11 cellular contexts compared by ENCODE assay signal in genomic region chr16:11666108-11667055, GRCh38. TPM values are rescaled to one million over a fixed set of nuclear protein-coding genes. Genes with fewer than 3 reads are reported as not detected.
DNase-seq lines count a peak whose midpoint lies in the region; ATAC-seq, FAIRE-seq and TF ChIP-seq lines count a peak whose summit lies in the region.
"Had no signal": no experiment of that assay in that cellular context is flagged by ENCODE, and none has a peak within 500 bp of the region (broad histone marks: within the 10 kb centered on the region; RNA-seq: fewer than 3 reads in every experiment).

No MANE protein-coding gene starts in this region.

- H3K36me3 Mint-ChIP-seq in T-helper 17 cell (ENCODE audit: low read depth) = no peaks in the 10 kb centered on the region

- H3K27ac ChIP-seq in HepG2 (ENCODE audit: extremely low read length, insufficient read depth, low read length) (no peak overlapping the region), right lobe of liver (no peak overlapping the region), kidney (ENCODE audit: low read depth in 2 of 2, low read length in 2 of 2) (no peak overlapping the region), tibial artery (no peak overlapping the region), substantia nigra (ENCODE audit: low read depth, low read length, poor library complexity, severe bottlenecking) (no peak overlapping the region)
- H3K27ac ChIP-seq: GM23248 had no signal

- no TSS peak for BruUV-seq in HepG2 (replicated peaks; lab: Mats Ljungman, UMichigan)

- intact Hi-C loops in HepG2 (cut with micrococcal nuclease; ENCODE audit: unreplicated experiment) = no loop called here
- intact Hi-C loops in right lobe of liver (cut with DNase I) = no loop called here
- intact Hi-C loops in kidney (cut with DNase I) = no loop called here
- intact Hi-C loops in tibial artery (cut with DNase I; ENCODE audit: low total_unique reads) = no loop called here

- peaks cover 42% of the 10 kb centered on the region for H3K4me1 Mint-ChIP-seq in T-helper 17 cell

- TF ChIP-seq EP300 in HepG2 (IDR thresholded peaks at IDR 0.05; ENCODE audit: low read depth in 2 of 2, low read length in 2 of 2) = no peak
- TF ChIP-seq EP300 in HepG2 (CRISPR knock-in tag; IDR thresholded peaks at IDR 0.05; ENCODE audit: borderline replicate concordance) = no peak

- H3K4me3 ChIP-seq in HepG2 (replicated peaks in 1 of 3; ENCODE audit: insufficient read depth in 1 of 3, low read depth in 2 of 3, low read length in 3 of 3) (no peak overlapping the region), right lobe of liver (no peak overlapping the region), kidney (ENCODE audit: low read length in 2 of 2) (no peak overlapping the region), tibial artery (no peak overlapping the region)
- H3K4me3 ChIP-seq: GM23248 had no signal

- no peak for TF ChIP-seq RAD21 in HepG2 (CRISPR knock-in tag; IDR thresholded peaks at IDR 0.05)

- peaks cover 0 to 26% of the 10 kb centered on the region in 2 experiments; a peak in 3 of 5 replicates for H3K27me3 ChIP-seq in HepG2 (ENCODE audit: control insufficient read depth in 1 of 2, insufficient read depth in 2 of 2, low read length in 2 of 2)
- no peaks in the 10 kb centered on the region for H3K27me3 ChIP-seq in right lobe of liver
- H3K27me3 ChIP-seq in tibial artery = no peaks in the 10 kb centered on the region

- H4K20me1 ChIP-seq in HepG2 (ENCODE audit: insufficient read depth, low read length) = no peaks in the 10 kb centered on the region

- H2AFZ ChIP-seq in HepG2 (ENCODE audit: low read length) = no peak overlapping the region
- H2AFZ ChIP-seq: GM23248 had no signal

- H3K36me3 ChIP-seq in HepG2 (replicated peaks in 1 of 2; ENCODE audit: control insufficient read depth in 1 of 2, insufficient read depth in 2 of 2, low read length in 2 of 2) = no peaks in the 10 kb centered on the region
- H3K36me3 ChIP-seq in right lobe of liver = no peaks in the 10 kb centered on the region
- H3K36me3 ChIP-seq in kidney (ENCODE audit: control insufficient read depth in 1 of 2, insufficient read depth in 2 of 2, low read length in 2 of 2) = no peaks in the 10 kb centered on the region
- H3K36me3 ChIP-seq in tibial artery = no peaks in the 10 kb centered on the region

- ATAC-seq in HepG2 = no peak
- ATAC-seq in right lobe of liver = no peak
- no peak for ATAC-seq in T-helper 17 cell
- no peak for ATAC-seq in HG03280 (IDR thresholded peaks at IDR 0.05; ENCODE audit: unreplicated experiment)

- 0 out of 2 replicates have a peak overlapping the region, but pooled peaks have one; percentile 10 for H3K4me2 ChIP-seq in HepG2 (ENCODE audit: low read depth, low read length)

- in situ Hi-C loops in HepG2 (cut with HindIII; ENCODE audit: extremely low pct_ligation_motif_present, low pct_unique_long_range_greater_than_20kb) = no loop called here

- no peak for TF ChIP-seq POLR2A in HepG2 (IDR thresholded peaks at IDR 0.05; ENCODE audit: insufficient read depth in 1 of 2, low read depth in 2 of 2, low read length in 2 of 2)
- no peak for TF ChIP-seq POLR2A in right lobe of liver (IDR thresholded peaks at IDR 0.05)

- no peaks in the 10 kb centered on the region for H3K9me3 ChIP-seq in HepG2 (ENCODE audit: low read length)
- H3K9me3 ChIP-seq in right lobe of liver = no peaks in the 10 kb centered on the region
- no peaks in the 10 kb centered on the region for H3K9me3 ChIP-seq in T-helper 17 cell (ENCODE audit: control insufficient read depth, low read length, poor library complexity, severe bottlenecking)
- H3K9me3 ChIP-seq in kidney (ENCODE audit: control insufficient read depth in 1 of 2, low read length in 2 of 2) = no peaks in the 10 kb centered on the region
- H3K9me3 ChIP-seq in tibial artery = no peaks in the 10 kb centered on the region

- CTCF ChIA-PET in HepG2 (lab: Yijun Ruan, JAX; ENCODE audit: low intra/inter-chr PET ratio, low total read pairs) = no interaction called here

- peaks cover 58% of the 10 kb centered on the region for H3K4me1 ChIP-seq in HepG2 (ENCODE audit: insufficient read depth, low read length)
- H3K4me1 ChIP-seq in right lobe of liver = peaks cover 0 to 3% (median 0%) of the 10 kb centered on the region in 4 donors
- peaks cover 0 to 11% of the 10 kb centered on the region in 2 donors for H3K4me1 ChIP-seq in kidney (ENCODE audit: control insufficient read depth in 1 of 2, insufficient read depth in 1 of 2, low read depth in 1 of 2, low read length in 2 of 2)
- H3K4me1 ChIP-seq in tibial artery = peaks cover 0 to 29% (median 26%) of the 10 kb centered on the region in 4 donors

- no peaks in the 10 kb centered on the region for H3K27me3 Mint-ChIP-seq in T-helper 17 cell

- peak overlapping the region; percentile 92 for H3K27ac Mint-ChIP-seq in T-helper 17 cell

- WGBS in HepG2 (ENCODE audit: low lambda C conversion rate) = 43% methylated on average over 14 of the region's 14 CpGs
- 75% methylated on average over 8 of the region's 14 CpGs for WGBS in right lobe of liver (ENCODE audit: insufficient coverage, low coverage, low lambda C conversion rate, missing lambda C conversion rate)

- H3K4me3 Mint-ChIP-seq in T-helper 17 cell = peak overlapping the region; percentile 81

- TF ChIP-seq CTCF in HepG2 (CRISPR knock-in tag; IDR thresholded peaks at IDR 0.05) (no peak), right lobe of liver (IDR thresholded peaks at IDR 0.05) (no peak), kidney (IDR thresholded peaks at IDR 0.05; ENCODE audit: borderline replicate concordance, extremely low read depth, insufficient read depth) (no peak), tibial artery (IDR thresholded peaks at IDR 0.05) (no peak)

- POLR2A ChIA-PET in HepG2 (lab: Yijun Ruan, JAX) = interaction anchor here (0.7 to 1.3 kb wide), 2 partner anchors 131 to 183 kb away, joined by 3 to 5 read pairs; partner anchors contain the start of gene ZC3H7A

- H3K9ac ChIP-seq in HepG2 (ENCODE audit: insufficient read depth, low read depth, low read length) (no peak overlapping the region), kidney (ENCODE audit: low read length in 2 of 2) (no peak overlapping the region)
- H3K9ac ChIP-seq: GM23248 had no signal

- FAIRE-seq in HepG2 (lab: Jason Lieb, UNC) = no peak
- no peak for FAIRE-seq in kidney (lab: Jason Lieb, UNC)
- FAIRE-seq: small intestine had no signal

- DNase-seq in HepG2 (ENCODE audit: low spot score) (no peak), right lobe of liver (no peak), T-helper 17 cell (no peak), kidney (peak; percentile 45), tibial artery (no peak), NCI-H187 (lab: John Stamatoyannopoulos, UW) (no peak), substantia nigra (lab: John Stamatoyannopoulos, UW) (no peak)
- DNase-seq: NCI-H146, small intestine had no signal

- H3K79me2 ChIP-seq in HepG2 (ENCODE audit: insufficient read depth, low read length) = no peaks in the 10 kb centered on the region

TF ChIP-seq in HepG2, 621 proteins besides CTCF, POLR2A, EP300 and RAD21 (continues in another document):
- TF ChIP-seq ZNF382 (CRISPR knock-in tag; IDR thresholded peaks at IDR 0.05; ENCODE audit: borderline replicate concordance) = no peak
- no peak for TF ChIP-seq ZNF607 (CRISPR knock-in tag; IDR thresholded peaks at IDR 0.05; ENCODE audit: borderline replicate concordance)
- no peak for TF ChIP-seq KLF16 (CRISPR knock-in tag; IDR thresholded peaks at IDR 0.05)
- TF ChIP-seq THAP11 (CRISPR knock-in tag; IDR thresholded peaks at IDR 0.05) = no peak
- 0 out of 2 replicates have a peak, but pooled peaks have one; percentile 26 for TF ChIP-seq RXRA (CRISPR knock-in tag; IDR thresholded peaks at IDR 0.05)
- TF ChIP-seq CEBPB (IDR thresholded peaks at IDR 0.05; ENCODE audit: borderline replicate concordance, low read depth, low read length) = peak; percentile 49; the same call in 1 of the 2 replicates
- no peak for TF ChIP-seq SOX5 (CRISPR knock-in tag; IDR thresholded peaks at IDR 0.05; ENCODE audit: borderline replicate concordance)
- TF ChIP-seq NR3C1 (CRISPR knock-in tag; IDR thresholded peaks at IDR 0.05) = no peak
- no peak for TF ChIP-seq GATA4 (IDR thresholded peaks at IDR 0.05; ENCODE audit: borderline replicate concordance, low read depth)
- TF ChIP-seq TOE1 (CRISPR knock-in tag; IDR thresholded peaks at IDR 0.05) = no peak
- TF ChIP-seq SAFB2 (CRISPR knock-in tag; IDR thresholded peaks at IDR 0.05; ENCODE audit: borderline replicate concordance, low read depth) = no peak
- no peak for TF ChIP-seq ZBTB21 (CRISPR knock-in tag; IDR thresholded peaks at IDR 0.05)

RNA-seq across cellular contexts. Expression of gene SNN, which starts 1.9 kb away (rescaled TPM):
- total RNA-seq in HepG2 (2016; rRNA removed; fragmentation: Illumina TruSeq; extraction: Trizol) (8.4 TPM in 2 replicates), right lobe of liver (1 to 10 TPM; 3.5 to 7.9 (median 5.6) TPM), T-helper 17 cell (10 to 100 TPM; 27.8 to 89.7 TPM), kidney (21.9 TPM)
- total RNA-seq in HepG2 (2016; cell fraction: cytosol; rRNA removed; fragmentation: Illumina TruSeq; extraction: Trizol; ENCODE audit: low read depth) = 7.1 and 8.0 TPM in 2 replicates
- 6.0 and 8.2 TPM in 2 replicates for total RNA-seq in HepG2 (2016; cell fraction: insoluble cytoplasmic fraction; rRNA removed; fragmentation: Illumina TruSeq; extraction: Trizol)
- 18.8 and 19.0 TPM in 2 replicates for total RNA-seq in HepG2 (2016; cell fraction: membrane; rRNA removed; fragmentation: Illumina TruSeq; extraction: Trizol)
- 4.0 and 5.8 TPM in 2 replicates for total RNA-seq in HepG2 (2016; cell fraction: nucleus; rRNA removed; fragmentation: Illumina TruSeq; extraction: Trizol)
- polyA plus RNA-seq in HepG2 (2011; rRNA removed) (5.2 and 5.6 TPM in 2 replicates), kidney (ENCODE audit: insufficient read depth, low read depth, low replicate concordance) (16.6 TPM)
- 4.6 and 5.0 TPM in 2 replicates for polyA plus RNA-seq in HepG2 (2011; cell fraction: cytosol; rRNA removed)
- polyA plus RNA-seq in HepG2 (2011; cell fraction: nucleus; rRNA removed) = 4.7 and 4.9 TPM in 2 replicates
- polyA plus RNA-seq in HepG2 (2012) = 3.0 and 3.4 TPM in 2 replicates
- polyA plus RNA-seq in HepG2 (2016; cell fraction: cytosol; fragmentation: Illumina TruSeq; extraction: Trizol; ENCODE audit: low read depth) = 8.8 and 9.8 TPM in 2 replicates
- 8.1 and 9.3 TPM in 2 replicates for polyA plus RNA-seq in HepG2 (2016; cell fraction: insoluble cytoplasmic fraction; fragmentation: Illumina TruSeq; extraction: Trizol; ENCODE audit: low read depth)
- 17.1 and 17.3 TPM in 2 replicates for polyA plus RNA-seq in HepG2 (2016; cell fraction: membrane; fragmentation: Illumina TruSeq; extraction: Trizol; ENCODE audit: low read depth)
- 7.7 and 8.0 TPM in 2 replicates for polyA plus RNA-seq in HepG2 (2016; cell fraction: nucleus; fragmentation: Illumina TruSeq; extraction: Trizol; ENCODE audit: insufficient read depth, low read depth)
- polyA minus RNA-seq in HepG2 (2011; rRNA and poly(A)+ RNA removed; ENCODE audit: low replicate concordance) = 2.2 and 3.6 TPM in 2 replicates
- 1.6 and 1.9 TPM in 2 replicates for polyA minus RNA-seq in HepG2 (2011; cell fraction: cytosol; rRNA and poly(A)+ RNA removed)
- polyA minus RNA-seq in HepG2 (2011; cell fraction: nucleus; rRNA and poly(A)+ RNA removed) = 4.4 and 4.9 TPM in 2 replicates
